ENCODE assay signal across 14 cellular contexts in genomic region chr14:54589843-54590242, GRCh38. TPM values are rescaled to one million over a fixed set of nuclear protein-coding genes. Genes with fewer than 3 reads are reported as not detected.
DNase-seq lines count a peak whose midpoint lies in the region; ATAC-seq, FAIRE-seq and TF ChIP-seq lines count a peak whose summit lies in the region.
"Had no signal": no experiment of that assay in that cellular context is flagged by ENCODE, and none has a peak within 500 bp of the region (broad histone marks: within the 10 kb centered on the region; RNA-seq: fewer than 3 reads in every experiment).

No MANE protein-coding gene starts in this region.

- no peak for TF ChIP-seq CTCF in osteoblast (IDR thresholded peaks at IDR 0.05; ENCODE audit: extremely low read depth, low read depth, low read length)
- TF ChIP-seq CTCF in activated CD8-positive, alpha-beta T cell treated with anti-CD3 and anti-CD28 coated beads for 36 hours (IDR thresholded peaks at IDR 0.05), result no peak

- H3K27ac Mint-ChIP-seq in activated naive CD4-positive, alpha-beta T cell treated with anti-CD3 and anti-CD28 coated beads, Interleukin-2, amount 10 ng/mL, durations not matched to agents 7 days and 5 days, result no peak overlapping the region
- no peak overlapping the region for H3K27ac Mint-ChIP-seq in activated CD8-positive, alpha-beta T cell treated with anti-CD3 and anti-CD28 coated beads for 36 hours
- H3K27ac Mint-ChIP-seq: CD4-positive, alpha-beta memory T cell; H9 had no signal

- no peak for DNase-seq in HTR-8/SVneo (ENCODE audit: insufficient read length, low spot score)
- DNase-seq in adipocyte (ENCODE audit: low read depth), result peak; percentile 30
- no peak for DNase-seq in osteoblast (ENCODE audit: insufficient read length, low spot score, missing footprints)
- DNase-seq in activated naive CD4-positive, alpha-beta T cell treated with anti-CD3 and anti-CD28 coated beads, Interleukin-2, amount 10 ng/mL, durations not matched to agents 7 days and 5 days, result no peak
- DNase-seq in inferior parietal cortex (ENCODE audit: extremely low spot score), result no peak
- DNase-seq in activated CD8-positive, alpha-beta T cell treated with anti-CD3 and anti-CD28 coated beads for 36 hours, result no peak
- DNase-seq in effector CD4-positive, alpha-beta T cell, result no peak
- DNase-seq: Calu3; CD4-positive, alpha-beta memory T cell; DMS53; H9; NCI-H187; NCI-H446 treated with DMSO at 0.1 percent for 48 hours; NCI-H774 had no signal

- H3K27me3 ChIP-seq in adipocyte (replicated peaks; ENCODE audit: control insufficient read depth, insufficient read depth, low read length) (no peaks in the 10 kb centered on the region), osteoblast (ENCODE audit: insufficient read depth, low read length) (no peaks in the 10 kb centered on the region)

- H3K36me3 ChIP-seq in adipocyte (ENCODE audit: control insufficient read depth, insufficient read depth, low read length, severe bottlenecking) (peaks cover 6% of the 10 kb centered on the region), osteoblast (ENCODE audit: insufficient read depth, low read length) (no peaks in the 10 kb centered on the region)

- CTCF ChIA-PET in activated naive CD4-positive, alpha-beta T cell treated with anti-CD3 and anti-CD28 coated beads, Interleukin-2, amount 10 ng/mL, durations not matched to agents 7 days and 5 days (lab: Charles Lee), result no interaction called here
- CTCF ChIA-PET in activated CD8-positive, alpha-beta T cell treated with anti-CD3 and anti-CD28 coated beads for 36 hours (lab: Charles Lee), result no interaction called here

- ATAC-seq in activated CD8-positive, alpha-beta T cell treated with anti-CD3 and anti-CD28 coated beads for 36 hours, result no peak

- H2AFZ ChIP-seq in osteoblast (ENCODE audit: low read length), result no peak overlapping the region

- H3K4me3 ChIP-seq in adipocyte (ENCODE audit: low read length) (no peak overlapping the region), osteoblast (ENCODE audit: insufficient read depth, low read length) (no peak overlapping the region)

- peaks cover 19% of the 10 kb centered on the region for H3K27me3 Mint-ChIP-seq in activated naive CD4-positive, alpha-beta T cell treated with anti-CD3 and anti-CD28 coated beads, Interleukin-2, amount 10 ng/mL, durations not matched to agents 7 days and 5 days
- H3K27me3 Mint-ChIP-seq in activated CD8-positive, alpha-beta T cell treated with anti-CD3 and anti-CD28 coated beads for 36 hours, result peaks cover 16% of the 10 kb centered on the region

- H3K9me3 ChIP-seq in adipocyte (ENCODE audit: control insufficient read depth, low read length), result no peaks in the 10 kb centered on the region
- H3K9me3 ChIP-seq in osteoblast (ENCODE audit: low read depth, low read length), result no peaks in the 10 kb centered on the region

- peak; percentile 98 for FAIRE-seq in HTR-8/SVneo (lab: Jason Lieb, UNC)

- intact Hi-C loops in activated CD8-positive, alpha-beta T cell treated with anti-CD3 and anti-CD28 coated beads for 36 hours (cut with micrococcal nuclease), result no loop called here

- peaks cover 38% of the 10 kb centered on the region for H4K20me1 ChIP-seq in osteoblast (ENCODE audit: insufficient read depth, low read length)

- peaks cover 83% of the 10 kb centered on the region for H3K79me2 ChIP-seq in osteoblast (ENCODE audit: insufficient read depth, low read length)

- H3K36me3 Mint-ChIP-seq in activated naive CD4-positive, alpha-beta T cell treated with anti-CD3 and anti-CD28 coated beads, Interleukin-2, amount 10 ng/mL, durations not matched to agents 7 days and 5 days, result no peaks in the 10 kb centered on the region
- H3K36me3 Mint-ChIP-seq in activated CD8-positive, alpha-beta T cell treated with anti-CD3 and anti-CD28 coated beads for 36 hours (ENCODE audit: low read depth), result no peaks in the 10 kb centered on the region
- H3K36me3 Mint-ChIP-seq: CD4-positive, alpha-beta memory T cell had no signal

- H3K4me2 ChIP-seq in osteoblast (ENCODE audit: insufficient read depth, low read length), result peak overlapping the region; percentile 1

- peaks cover 8% of the 10 kb centered on the region for H3K4me1 Mint-ChIP-seq in activated naive CD4-positive, alpha-beta T cell treated with anti-CD3 and anti-CD28 coated beads, Interleukin-2, amount 10 ng/mL, durations not matched to agents 7 days and 5 days
- peaks cover 8% of the 10 kb centered on the region for H3K4me1 Mint-ChIP-seq in activated CD8-positive, alpha-beta T cell treated with anti-CD3 and anti-CD28 coated beads for 36 hours (ENCODE audit: low read depth)

- no peaks in the 10 kb centered on the region for H3K9me3 Mint-ChIP-seq in activated naive CD4-positive, alpha-beta T cell treated with anti-CD3 and anti-CD28 coated beads, Interleukin-2, amount 10 ng/mL, durations not matched to agents 7 days and 5 days
- H3K9me3 Mint-ChIP-seq in activated CD8-positive, alpha-beta T cell treated with anti-CD3 and anti-CD28 coated beads for 36 hours, result no peaks in the 10 kb centered on the region
- H3K9me3 Mint-ChIP-seq: H9 had no signal

- POLR2A ChIA-PET in activated CD8-positive, alpha-beta T cell treated with anti-CD3 and anti-CD28 coated beads for 36 hours (lab: Charles Lee), result no interaction called here

- peak overlapping the region; percentile 6 for H3K27ac ChIP-seq in osteoblast (ENCODE audit: low read depth, low read length)

- no peak overlapping the region for H3K9ac ChIP-seq in adipocyte (ENCODE audit: low read length)

- H3K4me3 Mint-ChIP-seq in activated naive CD4-positive, alpha-beta T cell treated with anti-CD3 and anti-CD28 coated beads, Interleukin-2, amount 10 ng/mL, durations not matched to agents 7 days and 5 days, result no peak overlapping the region
- H3K4me3 Mint-ChIP-seq in activated CD8-positive, alpha-beta T cell treated with anti-CD3 and anti-CD28 coated beads for 36 hours, result no peak overlapping the region
- H3K4me3 Mint-ChIP-seq: CD4-positive, alpha-beta memory T cell; H9 had no signal

- H3K4me1 ChIP-seq in adipocyte (ENCODE audit: control insufficient read depth, insufficient read depth, low read length) (peaks cover 45% of the 10 kb centered on the region), osteoblast (ENCODE audit: insufficient read depth, low read length) (peaks cover 40% of the 10 kb centered on the region)

RNA-seq across cellular contexts. Expression of gene SAMD4A, which starts 22.9 kb away (rescaled TPM):
- total RNA-seq in osteoblast, result 26.1 and 28.3 TPM in 2 replicates
- total RNA-seq in activated CD8-positive, alpha-beta T cell treated with anti-CD3 and anti-CD28 coated beads for 36 hours, result 1 to 10 TPM; 4.5 to 4.9 TPM
